8 cellular contexts compared by ENCODE assay signal in genomic region chr17:63961355-63962207, GRCh38. TPM values are rescaled to one million over a fixed set of nuclear protein-coding genes. Genes with fewer than 3 reads are reported as not detected.
DNase-seq lines count a peak whose midpoint lies in the region; ATAC-seq and TF ChIP-seq lines count a peak whose summit lies in the region.

No MANE protein-coding gene starts in this region.

- H4K91ac ChIP-seq in trophoblast cell (ENCODE audit: low read depth, low read length) = no peak overlapping the region

- no peak for ATAC-seq in HG03039 (IDR thresholded peaks at IDR 0.05; ENCODE audit: unreplicated experiment)
- no peak for ATAC-seq in GM18907 (IDR thresholded peaks at IDR 0.05; ENCODE audit: unreplicated experiment)
- ATAC-seq in HG03439 (IDR thresholded peaks at IDR 0.05; ENCODE audit: unreplicated experiment) = no peak

- H2BK120ac ChIP-seq in trophoblast cell (ENCODE audit: insufficient read depth, low read length, poor library complexity) = no peak overlapping the region

- H3K4ac ChIP-seq in trophoblast cell (ENCODE audit: low read depth, low read length) = no peak overlapping the region

- H3K9me3 ChIP-seq in trophoblast cell (ENCODE audit: insufficient read depth, low read depth, low read length) = peaks cover 4% of the 10 kb centered on the region

- H4K12ac ChIP-seq in trophoblast cell (ENCODE audit: low read depth, low read length) = no peak overlapping the region

- no CpG with 5 or more reads among the region's 36 CpGs for WGBS in trophoblast cell (ENCODE audit: extremely low coverage, insufficient coverage, insufficient read length)

- H2AFZ ChIP-seq in trophoblast cell (ENCODE audit: insufficient read depth, low read length, poor library complexity) = no peak overlapping the region

- H3K4me1 ChIP-seq in trophoblast cell (ENCODE audit: control insufficient read depth in 1 of 2, insufficient read depth in 2 of 2, low read length in 2 of 2) = no peaks in the 10 kb centered on the region

- H3K4me2 ChIP-seq in trophoblast cell (ENCODE audit: low read length) = no peak overlapping the region

- no peak overlapping the region for H2BK5ac ChIP-seq in trophoblast cell (ENCODE audit: low read depth, low read length, poor library complexity)

- H3K79me2 ChIP-seq in trophoblast cell (ENCODE audit: control insufficient read depth, insufficient read depth, low read length, poor library complexity) = no peaks in the 10 kb centered on the region

- no peaks in the 10 kb centered on the region for H3K79me1 ChIP-seq in trophoblast cell (ENCODE audit: low read length)

- no peak overlapping the region for H3K9ac ChIP-seq in trophoblast cell (ENCODE audit: low read length)

- DNase-seq in GM12865 (ENCODE audit: low read depth) (peak; percentile 79), NCI-H2029 treated with DMSO at 0.1 percent for 48 hours (lab: John Stamatoyannopoulos, UW) (peak; percentile 44), activated T-cell treated with anti-CD3 and anti-CD28 coated beads for 4 hours (peak; percentile 14), foreskin melanocyte (peak; percentile 24), trophoblast cell (peak; percentile 13 to 44)

- H3K4me3 ChIP-seq in GM12865 (ENCODE audit: low read depth, low read length) (no peak overlapping the region), trophoblast cell (ENCODE audit: low read depth, low read length) (no peak overlapping the region)

- no peak overlapping the region for H3K23ac ChIP-seq in trophoblast cell (ENCODE audit: low read length)

- H3K18ac ChIP-seq in trophoblast cell (ENCODE audit: low read length) = no peak overlapping the region

- H4K8ac ChIP-seq in trophoblast cell (ENCODE audit: low read depth, low read length) = no peak overlapping the region

- TF ChIP-seq CTCF in GM12865 (IDR thresholded peaks at IDR 0.05; ENCODE audit: insufficient read depth, low read depth, low read length, missing control alignments) = no peak

- no peak overlapping the region for H2BK12ac ChIP-seq in trophoblast cell (ENCODE audit: low read length)

- no peaks in the 10 kb centered on the region for H3K27me3 ChIP-seq in trophoblast cell (ENCODE audit: insufficient read depth, low read length)

- no peak overlapping the region for H3K27ac ChIP-seq in trophoblast cell (ENCODE audit: low read depth, low read length)

- no peak overlapping the region for H2AK5ac ChIP-seq in trophoblast cell (ENCODE audit: low read length)

- H3K14ac ChIP-seq in trophoblast cell (ENCODE audit: low read length) = no peak overlapping the region

- H3K36me3 ChIP-seq in trophoblast cell (ENCODE audit: control insufficient read depth in 1 of 2, insufficient read depth in 2 of 2, low read length in 2 of 2) = no peaks in the 10 kb centered on the region

RNA-seq across cellular contexts. Expression of gene SCN4A, which starts 11.1 kb away (rescaled TPM):
- 0.11 and 0.18 TPM in 2 replicates for polyA plus RNA-seq in trophoblast cell (2013)

RNA-seq across cellular contexts. Expression of gene CD79B, which starts 29.4 kb away (rescaled TPM):
- polyA plus RNA-seq in trophoblast cell (2013) = 0.16 and 0.24 TPM in 2 replicates

RNA-seq across cellular contexts. Expression of gene PRR29, which starts 36.6 kb away (rescaled TPM):
- 0.18 and 0.22 TPM in 2 replicates for polyA plus RNA-seq in trophoblast cell (2013)

RNA-seq across cellular contexts. Expression of gene GH1, which starts 42.9 kb away (rescaled TPM):
- polyA plus RNA-seq in trophoblast cell (2013) = 0.16 and 0.29 TPM in 2 replicates

RNA-seq across cellular contexts. Expression of gene CSHL1, which starts 50.5 kb away (rescaled TPM):
- polyA plus RNA-seq in trophoblast cell (2013) = not detected in 2 replicates

Comparison
In these comparisons a context has a peak if more than half of its experiments do, and no peak if none do; other contexts are left out.
1. DNase-seq: peak in every context shown above with its lines; median percentile 79 in GM12865; 44 in NCI-H2029 treated with DMSO at 0.1 percent for 48 hours; 28 in trophoblast cell; 24 in foreskin melanocyte; 14 in activated T-cell treated with anti-CD3 and anti-CD28 coated beads for 4 hours.